In genomic region chr22:20438678-20439492, GRCh38 we compare ENCODE assay signal across 9 cellular contexts. TPM values are rescaled to one million over a fixed set of nuclear protein-coding genes. Genes with fewer than 3 reads are reported as not detected.
DNase-seq lines count a peak whose midpoint lies in the region; ATAC-seq, FAIRE-seq and TF ChIP-seq lines count a peak whose summit lies in the region.
"Had no signal": no experiment of that assay in that cellular context is flagged by ENCODE, and none has a peak within 500 bp of the region (broad histone marks: within the 10 kb centered on the region; RNA-seq: fewer than 3 reads in every experiment).

No MANE protein-coding gene starts in this region.

- peaks cover 5% of the 10 kb centered on the region for H3K4me1 Mint-ChIP-seq in activated T-helper 2 cell treated with anti-CD3 and anti-CD28 coated beads, Interferon-gamma antibody, Interleukin-2, Interleukin-4, amounts not matched to agents 10 μg/mL and 5 μg/mL and 100 μg/mL, durations not matched to agents 14 hours and 24 hours and 36 hours (ENCODE audit: low read depth)

- H3K27ac Mint-ChIP-seq in activated T-helper 2 cell treated with anti-CD3 and anti-CD28 coated beads, Interferon-gamma antibody, Interleukin-2, Interleukin-4, amounts not matched to agents 10 μg/mL and 5 μg/mL and 100 μg/mL, durations not matched to agents 14 hours and 24 hours and 36 hours = no peak overlapping the region

- H3K9me3 ChIP-seq in colonic mucosa = no peaks in the 10 kb centered on the region
- no peaks in the 10 kb centered on the region for H3K9me3 ChIP-seq in lower lobe of right lung
- no peaks in the 10 kb centered on the region for H3K9me3 ChIP-seq in tibial artery
- no peaks in the 10 kb centered on the region for H3K9me3 ChIP-seq in adrenal gland (replicated peaks in 1 of 3)

- no peak overlapping the region for H3K4me3 ChIP-seq in colonic mucosa
- H3K4me3 ChIP-seq in lower lobe of right lung = peak overlapping the region; percentile 68
- peak overlapping the region; percentile 78 to 89 for H3K4me3 ChIP-seq in tibial artery
- H3K4me3 ChIP-seq in adrenal gland = peak overlapping the region in 1 of 4 donors; percentile 60

- peak; percentile 85 for FAIRE-seq in HTR-8/SVneo (lab: Jason Lieb, UNC)
- FAIRE-seq: TTC549 had no signal

- 36 to 87% (median 67%) methylated on average over 9 to 13 of the region's 13 CpGs for WGBS in adrenal gland, 4 donors

- H3K4me3 Mint-ChIP-seq in activated T-helper 2 cell treated with anti-CD3 and anti-CD28 coated beads, Interferon-gamma antibody, Interleukin-2, Interleukin-4, amounts not matched to agents 10 μg/mL and 5 μg/mL and 100 μg/mL, durations not matched to agents 14 hours and 24 hours and 36 hours (ENCODE audit: low read depth) = no peak overlapping the region

- DNase-seq in HTR-8/SVneo (ENCODE audit: insufficient read length, low spot score) (no peak), colonic mucosa (no peak), lower lobe of right lung (peak; percentile 47), tibial artery (peak in 1 of 2 donors; percentile 78), MV-4-11 (lab: John Stamatoyannopoulos, UW) (no peak), adrenal gland (no peak)
- no peak for DNase-seq in activated T-helper 2 cell treated with anti-CD3 and anti-CD28 coated beads, Interferon-gamma antibody, Interleukin-2, Interleukin-4, amounts not matched to agents 10 μg/mL and 5 μg/mL and 100 μg/mL, durations not matched to agents 14 hours and 24 hours and 36 hours (ENCODE audit: low spot score)

- peak in 1 of 2 donors; percentile 2 for ATAC-seq in lower lobe of right lung
- ATAC-seq in GM19467 (IDR thresholded peaks at IDR 0.05; ENCODE audit: unreplicated experiment) = no peak

- H3K4me1 ChIP-seq in colonic mucosa = no peaks in the 10 kb centered on the region
- peaks cover 24% of the 10 kb centered on the region for H3K4me1 ChIP-seq in lower lobe of right lung
- peaks cover 0 to 46% (median 25%) of the 10 kb centered on the region in 4 donors for H3K4me1 ChIP-seq in tibial artery
- peaks cover 5 to 18% of the 10 kb centered on the region in 2 donors for H3K4me1 ChIP-seq in adrenal gland (replicated peaks in 1 of 2)

- peak overlapping the region; percentile 6 to 37 for H3K9ac ChIP-seq in colonic mucosa (ENCODE audit: low read depth in 2 of 2, low read length in 2 of 2)

- TF ChIP-seq POLR2A in adrenal gland (IDR thresholded peaks at IDR 0.05) = no peak

- H3K9me3 Mint-ChIP-seq in activated T-helper 2 cell treated with anti-CD3 and anti-CD28 coated beads, Interferon-gamma antibody, Interleukin-2, Interleukin-4, amounts not matched to agents 10 μg/mL and 5 μg/mL and 100 μg/mL, durations not matched to agents 14 hours and 24 hours and 36 hours = no peaks in the 10 kb centered on the region

- H3K27me3 Mint-ChIP-seq in activated T-helper 2 cell treated with anti-CD3 and anti-CD28 coated beads, Interferon-gamma antibody, Interleukin-2, Interleukin-4, amounts not matched to agents 10 μg/mL and 5 μg/mL and 100 μg/mL, durations not matched to agents 14 hours and 24 hours and 36 hours (ENCODE audit: low read depth) = peaks cover 36% of the 10 kb centered on the region

- H3K27ac ChIP-seq in colonic mucosa (no peak overlapping the region), lower lobe of right lung (peak overlapping the region; percentile 88), tibial artery (peak overlapping the region; percentile 94 to 96), adrenal gland (peak overlapping the region in 1 of 5 donors; percentile 93)

- peaks cover 21% of the 10 kb centered on the region for H3K36me3 Mint-ChIP-seq in activated T-helper 2 cell treated with anti-CD3 and anti-CD28 coated beads, Interferon-gamma antibody, Interleukin-2, Interleukin-4, amounts not matched to agents 10 μg/mL and 5 μg/mL and 100 μg/mL, durations not matched to agents 14 hours and 24 hours and 36 hours (ENCODE audit: low read depth)

- H3K36me3 ChIP-seq in colonic mucosa (no peaks in the 10 kb centered on the region), lower lobe of right lung (peaks cover 22% of the 10 kb centered on the region), tibial artery (peaks cover 0 to 27% (median 0%) of the 10 kb centered on the region in 3 donors), adrenal gland (replicated peaks in 1 of 2) (no peaks in the 10 kb centered on the region)

- H3K27me3 ChIP-seq in colonic mucosa (peaks cover 45% of the 10 kb centered on the region), lower lobe of right lung (ENCODE audit: low read depth) (peaks cover 26% of the 10 kb centered on the region), tibial artery (no peaks in the 10 kb centered on the region), adrenal gland (peaks cover 26% of the 10 kb centered on the region)

- intact Hi-C loops in colonic mucosa (cut with DNase I) = loop anchor here (10.0 kb wide), 1 partner anchor 56 kb away; the partner anchor contains the start of gene KLHL22
- intact Hi-C loops in lower lobe of right lung (cut with DNase I) = no loop called here
- intact Hi-C loops in tibial artery (cut with DNase I; ENCODE audit: low total_unique reads) = loop anchor here (5.0 kb wide), 1 partner anchor 58 kb away; the partner anchor contains the start of gene KLHL22
- intact Hi-C loops in adrenal gland (cut with DNase I) = loop anchor here in 1 of 2 donors (10.0 kb wide), 1 partner anchor 46 kb away; no protein-coding TSS in a partner anchor
- intact Hi-C loops in activated T-helper 2 cell treated with anti-CD3 and anti-CD28 coated beads, Interferon-gamma antibody, Interleukin-2, Interleukin-4, amounts not matched to agents 10 μg/mL and 5 μg/mL and 100 μg/mL, durations not matched to agents 14 hours and 24 hours and 36 hours (cut with micrococcal nuclease) = no loop called here

- TF ChIP-seq CTCF in colonic mucosa (IDR thresholded peaks at IDR 0.05) (no peak), lower lobe of right lung (IDR thresholded peaks at IDR 0.05) (peak; percentile 21), tibial artery (IDR thresholded peaks at IDR 0.05) (peak; percentile 25 to 34), adrenal gland (IDR thresholded peaks at IDR 0.05) (no peak)

RNA-seq across cellular contexts. Expression of gene SCARF2, which starts 1.3 kb away (rescaled TPM):
- total RNA-seq in colonic mucosa (1 to 10 TPM in 1 of 2 donors, under 1 TPM in 1; 0.91 to 3.1 TPM), lower lobe of right lung (12.6 TPM), adrenal gland (10 to 100 TPM in 5 of 8 donors, 1 to 10 TPM in 3; 6.3 to 45.3 (median 15.7) TPM)
- polyA plus RNA-seq in adrenal gland = 1 to 10 TPM in 2 of 3 donors, under 1 TPM in 1; 0.92 to 6.2 (median 3.7) TPM
- 0.55 and 0.62 TPM in 2 replicates for total RNA-seq in activated T-helper 2 cell treated with anti-CD3 and anti-CD28 coated beads, Interferon-gamma antibody, Interleukin-2, Interleukin-4, amounts not matched to agents 10 μg/mL and 5 μg/mL and 100 μg/mL, durations not matched to agents 14 hours and 24 hours and 36 hours

RNA-seq across cellular contexts. Expression of gene ZNF74, which starts 44.9 kb away (rescaled TPM):
- total RNA-seq in colonic mucosa (1 to 10 TPM; 6.2 to 7.8 TPM), lower lobe of right lung (12.3 TPM), adrenal gland (10 to 100 TPM in 4 of 8 donors, 1 to 10 TPM in 4; 5.7 to 28.9 (median 10.2) TPM)
- polyA plus RNA-seq in adrenal gland = 1 to 10 TPM; 4.4 to 7.5 (median 4.9) TPM
- total RNA-seq in activated T-helper 2 cell treated with anti-CD3 and anti-CD28 coated beads, Interferon-gamma antibody, Interleukin-2, Interleukin-4, amounts not matched to agents 10 μg/mL and 5 μg/mL and 100 μg/mL, durations not matched to agents 14 hours and 24 hours and 36 hours = 13.2 and 14.4 TPM in 2 replicates

RNA-seq across cellular contexts. Expression of gene KLHL22, which starts 56.7 kb away (rescaled TPM):
- total RNA-seq in colonic mucosa (10 to 100 TPM; 10.4 to 13.2 TPM), lower lobe of right lung (24.0 TPM), adrenal gland (10 to 100 TPM; 15.3 to 38.8 (median 27.6) TPM)
- polyA plus RNA-seq in adrenal gland = 10 to 100 TPM; 18.9 to 35.2 (median 21.9) TPM
- 34.0 and 38.0 TPM in 2 replicates for total RNA-seq in activated T-helper 2 cell treated with anti-CD3 and anti-CD28 coated beads, Interferon-gamma antibody, Interleukin-2, Interleukin-4, amounts not matched to agents 10 μg/mL and 5 μg/mL and 100 μg/mL, durations not matched to agents 14 hours and 24 hours and 36 hours

Comparison
In these comparisons a context has a peak if more than half of its experiments do, and no peak if none do; other contexts are left out.
1. CTCF ChIP-seq: peak in lower lobe of right lung (single experiment) and tibial artery (2 of 2); none in colonic mucosa (single experiment) and adrenal gland (0 of 6).
2. intact Hi-C loops: an anchor here in colonic mucosa (10.0 kb wide) and tibial artery (5.0 kb wide); none called in lower lobe of right lung and activated T-helper 2 cell treated with anti-CD3 and anti-CD28 coated beads, Interferon-gamma antibody, Interleukin-2, Interleukin-4, amounts not matched to agents 10 μg/mL and 5 μg/mL and 100 μg/mL, durations not matched to agents 14 hours and 24 hours and 36 hours.